Comparison of ENCODE assay signal across 19 cellular contexts in the genomic region with DNA sequence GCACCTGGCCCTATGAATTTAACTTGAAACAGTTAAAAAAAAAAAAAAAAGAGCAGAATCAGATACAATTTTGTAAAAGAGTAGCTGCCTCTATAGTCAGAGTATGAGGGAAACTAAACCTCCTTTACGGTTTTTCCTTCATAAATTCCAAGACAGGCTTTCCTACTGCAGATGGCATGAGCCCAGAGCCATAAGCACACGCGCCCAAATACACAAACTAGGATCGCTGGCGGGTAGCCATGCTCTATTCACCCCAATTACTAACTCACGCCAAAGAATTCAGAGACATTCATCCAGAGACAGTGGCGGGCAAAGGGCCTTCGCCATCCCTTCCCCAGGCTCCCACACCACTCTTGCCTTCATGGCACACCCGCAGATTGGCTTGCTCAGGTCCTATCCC.
"Had no signal": no experiment of that assay in that cellular context is flagged by ENCODE, and none has a peak within 500 bp of the region (broad histone marks: within the 10 kb centered on the region; RNA-seq: fewer than 3 reads in every experiment).

No MANE protein-coding gene starts in this region.

- H3K36me3 ChIP-seq: esophagus squamous epithelium, heart right ventricle, ovary, right atrium auricular region, sigmoid colon, thoracic aorta, transverse colon had no signal

- DNase-seq: effector memory CD8-positive, alpha-beta T cell; esophagus squamous epithelium; heart right ventricle; hypothalamus; kidney glomerular epithelial cell; mammary epithelial cell; mucosa of descending colon; naive thymus-derived CD8-positive, alpha-beta T cell; ovary; stimulated activated CD4-positive, alpha-beta T cell treated with anti-CD3 and anti-CD28 coated beads, Interleukin-2, amount 100 ng/mL, for 24 hours; stimulated activated CD4-positive, alpha-beta T cell treated with anti-CD3 and anti-CD28 coated beads, Interleukin-4, amount 100 ng/mL, for 4 hours; stimulated activated naive B cell treated with anti-CD40 and anti-IgM and Interleukin-4, amounts not matched to agents 10 μg/mL and 1 μg/mL and 100 μg/mL, for 72 hours; stimulated activated naive CD8-positive, alpha-beta T cell treated with anti-CD3 and anti-CD28 coated beads, Interleukin-15, amount 100 ng/mL, for 72 hours; transverse colon had no signal

- H3K4me3 ChIP-seq: esophagus squamous epithelium, heart right ventricle, mucosa of descending colon, ovary, right atrium auricular region, sigmoid colon, skin epidermis, thoracic aorta, transverse colon had no signal

- H3K27ac ChIP-seq: epithelial cell of prostate, right atrium auricular region, skin epidermis, thoracic aorta had no signal

- H3K4me1 ChIP-seq: transverse colon had no signal

- H3K27me3 ChIP-seq: esophagus squamous epithelium, heart right ventricle, ovary, right atrium auricular region, sigmoid colon, transverse colon had no signal

- H3K9me3 ChIP-seq: esophagus squamous epithelium, heart right ventricle, mucosa of descending colon, ovary, right atrium auricular region, sigmoid colon, thoracic aorta, transverse colon had no signal

- ATAC-seq: effector memory CD8-positive, alpha-beta T cell; mucosa of descending colon; naive thymus-derived CD8-positive, alpha-beta T cell; stimulated activated naive B cell treated with anti-CD40 and anti-IgM and Interleukin-4, amounts not matched to agents 10 μg/mL and 1 μg/mL and 100 μg/mL, for 72 hours; stimulated activated naive CD8-positive, alpha-beta T cell treated with anti-CD3 and anti-CD28 coated beads, Interleukin-15, amount 100 ng/mL, for 72 hours had no signal
